8 cellular contexts compared by ENCODE assay signal in genomic region chr2:147846382-147847081, GRCh38. TPM values are rescaled to one million over a fixed set of nuclear protein-coding genes. Genes with fewer than 3 reads are reported as not detected.
A peak's percentile ranks its signal among the peaks of the same experiment; 100 is the strongest.
DNase-seq lines count a peak whose midpoint lies in the region; ATAC-seq and TF ChIP-seq lines count a peak whose summit lies in the region.

No MANE protein-coding gene starts in this region.

- peaks cover 30% of the 10 kb centered on the region for H4K20me1 ChIP-seq in GM23248 (ENCODE audit: insufficient read depth)

- H3K79me2 ChIP-seq in GM23248 (ENCODE audit: insufficient read depth), result peaks cover 73% of the 10 kb centered on the region

- H3K4me3 ChIP-seq in GM23248 (peak overlapping the region; percentile 85), Panc1 (ENCODE audit: low read depth in 2 of 2, low read length in 2 of 2) (peak overlapping the region; percentile 83 to 90), fibroblast of mammary gland (ENCODE audit: control insufficient read depth, low read depth, low read length) (peak overlapping the region; percentile 81), prostate gland (peak overlapping the region; percentile 48 to 79)

- no peak for ATAC-seq in Panc1
- ATAC-seq in GM18502 (IDR thresholded peaks at IDR 0.05; ENCODE audit: poor library complexity, unreplicated experiment), result no peak
- ATAC-seq in HG03460 (IDR thresholded peaks at IDR 0.05; ENCODE audit: unreplicated experiment), result no peak

- H3K9me3 ChIP-seq in GM23248 (ENCODE audit: low read depth) (no peaks in the 10 kb centered on the region), Panc1 (ENCODE audit: control insufficient read depth, insufficient read depth, low read depth, low read length) (no peaks in the 10 kb centered on the region), prostate gland (no peaks in the 10 kb centered on the region)

- POLR2A ChIA-PET in Panc1 (lab: Charles Lee), result no interaction called here

- CTCF ChIA-PET in Panc1 (lab: Charles Lee), result no interaction called here

- no peak for TF ChIP-seq POLR2A in prostate gland (IDR thresholded peaks at IDR 0.05)

- TF ChIP-seq CTCF in Panc1 (IDR thresholded peaks at IDR 0.05) (no peak), fibroblast of mammary gland (conservative IDR thresholded peaks at IDR 0.05; ENCODE audit: control insufficient read depth, insufficient read depth, low read depth, low read length) (no peak), prostate gland (IDR thresholded peaks at IDR 0.05) (no peak)

- H3K4me1 ChIP-seq in GM23248 (ENCODE audit: insufficient read depth) (peaks cover 25% of the 10 kb centered on the region), Panc1 (ENCODE audit: control insufficient read depth, insufficient read depth, low read length) (peaks cover 16% of the 10 kb centered on the region), prostate gland (replicated peaks) (no peaks in the 10 kb centered on the region)

- peak overlapping the region; percentile 88 for H3K9ac ChIP-seq in GM23248

- peaks cover 27% of the 10 kb centered on the region for H3F3A ChIP-seq in GM23248 (ENCODE audit: insufficient read depth)

- WGBS in GM23248 (ENCODE audit: low coverage in 1 of 2, low lambda C conversion rate in 2 of 2, missing lambda C conversion rate in 2 of 2), 2 experiments, result 11 to 17% methylated on average over 5 of the region's 5 CpGs
- WGBS in prostate gland, result 12% methylated on average over 5 of the region's 5 CpGs

- H3K27ac ChIP-seq in GM23248 (no peak overlapping the region), Panc1 (ENCODE audit: low read length) (peak overlapping the region; percentile 69), prostate gland (peak overlapping the region; percentile 29 to 99)

- no peaks in the 10 kb centered on the region for H3K27me3 ChIP-seq in GM23248 (replicated peaks; ENCODE audit: insufficient read depth)
- H3K27me3 ChIP-seq in Panc1 (ENCODE audit: control insufficient read depth, insufficient read depth, low read length), result peaks cover 9% of the 10 kb centered on the region
- no peaks in the 10 kb centered on the region for H3K27me3 ChIP-seq in prostate gland (replicated peaks; ENCODE audit: insufficient read depth)

- in situ Hi-C loops in GM23248 (cut with MboI) (no loop called here), Panc1 (cut with HindIII; ENCODE audit: low pct_unique_long_range_greater_than_20kb, low sequenced_read_pairs) (no loop called here)

- intact Hi-C loops in Panc1 (cut with micrococcal nuclease; ENCODE audit: unreplicated experiment), result no loop called here
- intact Hi-C loops in prostate gland (cut with DNase I), result loop anchor here (10.0 kb wide), 2 partner anchors 68 to 902 kb away; no protein-coding TSS in a partner anchor

- H3K36me3 ChIP-seq in GM23248 (ENCODE audit: low read depth) (no peaks in the 10 kb centered on the region), Panc1 (ENCODE audit: control insufficient read depth, insufficient read depth, low read length) (peaks cover 5% of the 10 kb centered on the region; the same call in 1 of the 2 replicates), prostate gland (no peaks in the 10 kb centered on the region)

- H2AFZ ChIP-seq in GM23248, result peak overlapping the region; percentile 57

- DNase-seq in GM23248 (peak; percentile 36), Panc1 (ENCODE audit: low read depth, low spot score) (no peak), fibroblast of mammary gland (ENCODE audit: low read depth) (no peak), prostate gland (ENCODE audit: low spot score) (peak; percentile 7), NCI-H146 (lab: John Stamatoyannopoulos, UW) (no peak)
- no peak for DNase-seq in activated CD4-positive, alpha-beta T cell treated with anti-CD3 and anti-CD28 coated beads, Interleukin-2, amount 50 U/mL, for 4 hours

- peak overlapping the region; percentile 92 for H3K4me2 ChIP-seq in GM23248 (ENCODE audit: unreplicated experiment)

- H3K9me2 ChIP-seq in GM23248 (ENCODE audit: insufficient read depth), result peaks cover 5% of the 10 kb centered on the region; the same call in 1 of the 2 replicates

- no TSS peak for BruUV-seq in Panc1 (replicated peaks; lab: Mats Ljungman, UMichigan)

RNA-seq across cellular contexts. Expression of gene ACVR2A, which starts 1.7 kb away (rescaled TPM):
- total RNA-seq in GM23248 (2014; rRNA removed; shearing (Covaris generic)), result 17.5 and 24.0 TPM in 2 replicates
- 32.0 and 33.1 TPM in 2 replicates for polyA plus RNA-seq in GM23248 (2016; fragmentation: Nextera tagmentation; extraction: Ambion mirVana)
- total RNA-seq in Panc1 (2021; ENCODE audit: unreplicated experiment) (8.2 TPM), prostate gland (10 to 100 TPM; 18.3 to 25.8 TPM)
- 2.1 TPM for polyA plus RNA-seq in Panc1 (2012; ENCODE audit: insufficient read length)

Comparison
In these comparisons a context has a peak if more than half of its experiments do, and no peak if none do; other contexts are left out.
1. DNase-seq: peak in GM23248 (single experiment) and prostate gland (single experiment); none in Panc1 (single experiment), fibroblast of mammary gland (single experiment), NCI-H146 (single experiment) and activated CD4-positive, alpha-beta T cell treated with anti-CD3 and anti-CD28 coated beads, Interleukin-2, amount 50 U/mL, for 4 hours (0 of 2).
2. Peak in every context shown above with its lines, with median percentiles within 50 percentile points of each other: H3K4me3 ChIP-seq.